Comparison of ENCODE assay signal across 8 cellular contexts in genomic region chr2:20051518-20052228, GRCh38. TPM values are rescaled to one million over a fixed set of nuclear protein-coding genes. Genes with fewer than 3 reads are reported as not detected.
DNase-seq lines count a peak whose midpoint lies in the region; ATAC-seq and TF ChIP-seq lines count a peak whose summit lies in the region.

LAPTM4A (minus strand) TSS chr2:20051628; CDS start chr2:20051520, 108 bp downstream.

- H3K4me1 ChIP-seq in CD8-positive, alpha-beta T cell (ENCODE audit: insufficient read depth, low read length), result peaks cover 28% of the 10 kb centered on the region
- H3K4me1 ChIP-seq in duodenal mucosa (ENCODE audit: control insufficient read depth in 1 of 2, insufficient read depth in 2 of 2, low read length in 2 of 2) (peaks cover 18 to 34% of the 10 kb centered on the region in 2 donors), right lobe of liver (peaks cover 0 to 32% (median 10%) of the 10 kb centered on the region in 4 donors)

- WGBS in right lobe of liver (ENCODE audit: insufficient coverage, low coverage, low lambda C conversion rate, missing lambda C conversion rate), result under 1% methylated on average over 42 of the region's 47 CpGs

- POLR2A ChIA-PET in CD8-positive, alpha-beta T cell (lab: Charles Lee), result interaction anchor here (0.6 to 1.6 kb wide), 7 partner anchors 14 to 1491 kb away, joined by 3 to 7 read pairs (median 5); partner anchors contain the start of genes RDH14, TTC32 and WDR35
- POLR2A ChIA-PET in activated CD4-positive, alpha-beta memory T cell treated with anti-CD3 and anti-CD28 coated beads for 36 hours (lab: Charles Lee), result interaction anchor here (0.6 to 1.8 kb wide), 6 partner anchors 37 to 182 kb away, joined by 3 to 5 read pairs (median 4); partner anchors contain the start of genes TTC32 and WDR35

- ATAC-seq in CD8-positive, alpha-beta T cell, result peak; percentile 88
- peak; percentile 98 for ATAC-seq in GM19455 (IDR thresholded peaks at IDR 0.05; ENCODE audit: unreplicated experiment)
- ATAC-seq in right lobe of liver, result peak; percentile 88 to 98 (median 94)

- H3K9me3 ChIP-seq in CD8-positive, alpha-beta T cell (ENCODE audit: low read length), result no peaks in the 10 kb centered on the region
- H3K9me3 ChIP-seq in duodenal mucosa (ENCODE audit: control insufficient read depth in 1 of 2, low read length in 2 of 2) (no peaks in the 10 kb centered on the region), right lobe of liver (no peaks in the 10 kb centered on the region)

- DNase-seq in CD8-positive, alpha-beta T cell, result peak; percentile 95 to 99 (median 96)
- DNase-seq in HK-2 (ENCODE audit: unreplicated experiment) (peak; percentile 98), NCI-H82 treated with DMSO at 0.1 percent for 48 hours (lab: John Stamatoyannopoulos, UW; ENCODE audit: unreplicated experiment) (peak; percentile 99), right lobe of liver (peak; percentile 98 to 99 (median 99))
- peak; percentile 99 for DNase-seq in activated CD4-positive, alpha-beta memory T cell treated with anti-CD3 and anti-CD28 coated beads for 36 hours
- DNase-seq in stimulated activated CD4-positive, alpha-beta T cell treated with anti-CD3 and anti-CD28 coated beads, Interleukin-4, amount 100 ng/mL, for 4 hours, result peak; percentile 95 to 99

- H3K36me3 ChIP-seq in CD8-positive, alpha-beta T cell (ENCODE audit: insufficient read depth, low read length), result no peaks in the 10 kb centered on the region
- H3K36me3 ChIP-seq in duodenal mucosa (ENCODE audit: control insufficient read depth in 1 of 2, insufficient read depth in 2 of 2, low read length in 2 of 2) (no peaks in the 10 kb centered on the region), right lobe of liver (no peaks in the 10 kb centered on the region)

- H3K4me1 Mint-ChIP-seq in CD8-positive, alpha-beta T cell (ENCODE audit: low read depth), result peaks cover 31% of the 10 kb centered on the region
- H3K4me1 Mint-ChIP-seq in activated CD4-positive, alpha-beta memory T cell treated with anti-CD3 and anti-CD28 coated beads for 36 hours (ENCODE audit: low read depth), result peaks cover 28% of the 10 kb centered on the region

- no peak for TF ChIP-seq CTCF in CD8-positive, alpha-beta T cell (IDR thresholded peaks at IDR 0.05)
- TF ChIP-seq CTCF in right lobe of liver (IDR thresholded peaks at IDR 0.05), result peak in 2 of 4 donors; percentile 17 to 18

- CTCF ChIA-PET in CD8-positive, alpha-beta T cell (lab: Charles Lee), result interaction anchor here (2.0 kb wide), 1 partner anchor 36 kb away, joined by 7 read pairs; no protein-coding TSS in a partner anchor
- CTCF ChIA-PET in activated CD4-positive, alpha-beta memory T cell treated with anti-CD3 and anti-CD28 coated beads for 36 hours (lab: Charles Lee), result interaction anchor here (0.5 to 2.2 kb wide), 3 partner anchors 36 to 599 kb away, joined by 3 to 8 read pairs (median 4); partner anchors contain the start of gene HS1BP3

- no peak within 1 kb of the TSS for H3K27ac Mint-ChIP-seq in CD8-positive, alpha-beta T cell
- H3K27ac Mint-ChIP-seq in activated CD4-positive, alpha-beta memory T cell treated with anti-CD3 and anti-CD28 coated beads for 36 hours, result no peak within 1 kb of the TSS

- H3K27ac ChIP-seq in CD8-positive, alpha-beta T cell (ENCODE audit: low read depth, low read length), result peak within 1 kb of the TSS; percentile 99
- H3K27ac ChIP-seq in duodenal mucosa (ENCODE audit: low read depth, low read length), result peak within 1 kb of the TSS; percentile 99
- peak within 1 kb of the TSS; percentile 93 to 97 (median 97) for H3K27ac ChIP-seq in right lobe of liver

- H3K4me3 Mint-ChIP-seq in CD8-positive, alpha-beta T cell, result no peak within 1 kb of the TSS
- H3K4me3 Mint-ChIP-seq in activated CD4-positive, alpha-beta memory T cell treated with anti-CD3 and anti-CD28 coated beads for 36 hours, result no peak within 1 kb of the TSS

- H3K27me3 ChIP-seq in CD8-positive, alpha-beta T cell (ENCODE audit: insufficient read depth, low read length), result no peaks in the 10 kb centered on the region
- H3K27me3 ChIP-seq in duodenal mucosa (ENCODE audit: control insufficient read depth in 1 of 2, insufficient read depth in 2 of 2, low read length in 2 of 2) (no peaks in the 10 kb centered on the region), right lobe of liver (no peaks in the 10 kb centered on the region)

- H3K27me3 Mint-ChIP-seq in CD8-positive, alpha-beta T cell (ENCODE audit: low read depth), result peaks cover 19% of the 10 kb centered on the region
- H3K27me3 Mint-ChIP-seq in activated CD4-positive, alpha-beta memory T cell treated with anti-CD3 and anti-CD28 coated beads for 36 hours, result peaks cover 11% of the 10 kb centered on the region

- peak within 1 kb of the TSS; percentile 82 to 97 for H3K9ac ChIP-seq in duodenal mucosa (ENCODE audit: low read depth in 1 of 2, low read length in 2 of 2)

- H3K9me3 Mint-ChIP-seq in CD8-positive, alpha-beta T cell, result no peaks in the 10 kb centered on the region
- no peaks in the 10 kb centered on the region for H3K9me3 Mint-ChIP-seq in activated CD4-positive, alpha-beta memory T cell treated with anti-CD3 and anti-CD28 coated beads for 36 hours

- intact Hi-C loops in CD8-positive, alpha-beta T cell (cut with DNase I, micrococcal nuclease), result loop anchor here (1.0 to 10.0 kb wide), 14 partner anchors 37 to 1491 kb away; partner anchors contain the start of genes LDAH (in 2 of the 2), TTC32 (in 2 of the 2), WDR35 (in 2 of the 2) and HS1BP3 (in 1 of the 2)
- intact Hi-C loops in activated CD4-positive, alpha-beta memory T cell treated with anti-CD3 and anti-CD28 coated beads for 36 hours (cut with micrococcal nuclease), result loop anchor here (1.0 to 2.0 kb wide), 6 partner anchors 47 to 771 kb away; partner anchors contain the start of genes LDAH, PUM2, TTC32 and WDR35
- intact Hi-C loops in right lobe of liver (cut with DNase I), result no loop called here

- peak; percentile 79 for TF ChIP-seq POLR2A in right lobe of liver (IDR thresholded peaks at IDR 0.05)

- peak within 1 kb of the TSS; percentile 90 for H3K4me3 ChIP-seq in CD8-positive, alpha-beta T cell (ENCODE audit: low read depth, low read length)
- peak within 1 kb of the TSS; percentile 88 to 100 for H3K4me3 ChIP-seq in duodenal mucosa (ENCODE audit: low read depth in 1 of 2, low read length in 2 of 2)
- peak within 1 kb of the TSS; percentile 69 to 82 (median 70) for H3K4me3 ChIP-seq in right lobe of liver

- peaks cover 12% of the 10 kb centered on the region for H3K36me3 Mint-ChIP-seq in CD8-positive, alpha-beta T cell
- H3K36me3 Mint-ChIP-seq in activated CD4-positive, alpha-beta memory T cell treated with anti-CD3 and anti-CD28 coated beads for 36 hours, result no peaks in the 10 kb centered on the region

RNA-seq across cellular contexts. Expression of gene LAPTM4A, which starts in this region (rescaled TPM):
- 10 to 100 TPM; 92.4 to 98.8 TPM for total RNA-seq in CD8-positive, alpha-beta T cell
- 10 to 100 TPM; 26.7 to 29.0 TPM for total RNA-seq in activated CD4-positive, alpha-beta memory T cell treated with anti-CD3 and anti-CD28 coated beads for 36 hours
- total RNA-seq in right lobe of liver, result 100 to 1,000 TPM in 4 of 6 experiments, 10 to 100 TPM in 2; 80.0 to 143 (median 126) TPM

Comparison
In these comparisons a context has a peak if more than half of its experiments do, and no peak if none do; other contexts are left out.
1. Peak in every context shown above with its lines: DNase-seq, ATAC-seq, H3K4me3 ChIP-seq and H3K27ac ChIP-seq.
2. intact Hi-C loops: an anchor here in CD8-positive, alpha-beta T cell (1.0 to 10.0 kb wide) and activated CD4-positive, alpha-beta memory T cell treated with anti-CD3 and anti-CD28 coated beads for 36 hours (1.0 to 2.0 kb wide); none called in right lobe of liver.